26 cellular contexts compared by ENCODE assay signal in genomic region chr12:76704693-76705092, GRCh38.
"Had no signal": no experiment of that assay in that cellular context is flagged by ENCODE, and none has a peak within 500 bp of the region (broad histone marks: within the 10 kb centered on the region; RNA-seq: fewer than 3 reads in every experiment).

No MANE protein-coding gene starts in this region.

- H3K27ac ChIP-seq: brain microvascular endothelial cell, stomach, suprapubic skin, transverse colon, vagina had no signal

- H3K9me3 ChIP-seq: mucosa of descending colon, stomach, suprapubic skin, transverse colon, vagina had no signal

- H3K27ac Mint-ChIP-seq: activated CD8-positive, alpha-beta T cell treated with anti-CD3 and anti-CD28 coated beads, Interleukin-2, amount 10 ng/mL, durations not matched to agents 7 days and 5 days; memory B cell; nephron progenitor cell; stimulated activated memory B cell treated with anti-CD40 and anti-IgM and Interleukin-4, amounts not matched to agents 10 μg/mL and 1 μg/mL and 100 μg/mL, for 72 hours had no signal

- H3K27me3 ChIP-seq: brain microvascular endothelial cell, stomach, suprapubic skin, transverse colon, vagina had no signal

- FAIRE-seq: colon, frontal cortex, small intestine had no signal

- ATAC-seq: activated CD8-positive, alpha-beta T cell treated with anti-CD3 and anti-CD28 coated beads, Interleukin-2, amount 10 ng/mL, durations not matched to agents 7 days and 5 days; esophagus mucosa; left colon; mucosa of descending colon; stimulated activated memory B cell treated with anti-CD40 and anti-IgM and Interleukin-4, amounts not matched to agents 10 μg/mL and 1 μg/mL and 100 μg/mL, for 72 hours had no signal

- H3K4me3 ChIP-seq: mucosa of descending colon, stomach, suprapubic skin, transverse colon, vagina had no signal

- H3K36me3 ChIP-seq: brain microvascular endothelial cell, stomach, suprapubic skin, transverse colon, vagina had no signal

- H3K9me3 Mint-ChIP-seq: activated naive CD4-positive, alpha-beta T cell treated with anti-CD3 and anti-CD28 coated beads, Interleukin-2, amount 50 U/mL, for 24 hours; memory B cell; nephron progenitor cell; stimulated activated memory B cell treated with anti-CD40 and anti-IgM and Interleukin-4, amounts not matched to agents 10 μg/mL and 1 μg/mL and 100 μg/mL, for 72 hours had no signal

- H3K36me3 Mint-ChIP-seq: activated naive CD4-positive, alpha-beta T cell treated with anti-CD3 and anti-CD28 coated beads, Interleukin-2, amount 50 U/mL, for 24 hours; memory B cell; stimulated activated memory B cell treated with anti-CD40 and anti-IgM and Interleukin-4, amounts not matched to agents 10 μg/mL and 1 μg/mL and 100 μg/mL, for 72 hours had no signal

- DNase-seq: activated CD4-positive, alpha-beta T cell treated with anti-CD3 and anti-CD28 coated beads for 1 hour; activated CD4-positive, alpha-beta T cell treated with anti-CD3 and anti-CD28 coated beads, Interleukin-2, amount 50 U/mL, for 1 hour; activated CD8-positive, alpha-beta T cell treated with anti-CD3 and anti-CD28 coated beads, Interleukin-2, amount 10 ng/mL, durations not matched to agents 7 days and 5 days; activated gamma-delta T cell treated with Interleukin-2 at 50 U/mL for 16 hours; aorta; brain microvascular endothelial cell; central memory CD4-positive, alpha-beta T cell; effector memory CD4-positive, alpha-beta T cell; head of caudate nucleus; islet precursor cell; left colon; mucosa of descending colon; nephron progenitor cell; nucleus accumbens; small intestine; stimulated activated CD4-positive, alpha-beta T cell treated with anti-CD3 and anti-CD28 coated beads, Interleukin-15, amount 100 ng/mL, for 24 hours; stomach; transverse colon had no signal

- H3K4me3 Mint-ChIP-seq: activated CD8-positive, alpha-beta T cell treated with anti-CD3 and anti-CD28 coated beads, Interleukin-2, amount 10 ng/mL, durations not matched to agents 7 days and 5 days; activated naive CD4-positive, alpha-beta T cell treated with anti-CD3 and anti-CD28 coated beads, Interleukin-2, amount 50 U/mL, for 24 hours; memory B cell; nephron progenitor cell; stimulated activated memory B cell treated with anti-CD40 and anti-IgM and Interleukin-4, amounts not matched to agents 10 μg/mL and 1 μg/mL and 100 μg/mL, for 72 hours had no signal

- H3K4me1 ChIP-seq: stomach, vagina had no signal
